ENCODE assay signal across 1 cellular context in genomic region chr14:67819563-67820411, GRCh38.
TF ChIP-seq lines count a peak whose summit lies in the region.

Gene RAD51B (plus strand): TSS chr14:67819779.

TF ChIP-seq in HepG2, 621 proteins besides CTCF, POLR2A, EP300 and RAD21 (continued from another document and continues in another):
- TF ChIP-seq PAXIP1 (CRISPR knock-in tag; conservative IDR thresholded peaks at IDR 0.05) (no peak), ZBTB10 (CRISPR knock-in tag; IDR thresholded peaks at IDR 0.05; ENCODE audit: borderline replicate concordance) (no peak), ZNF138 (CRISPR knock-in tag; IDR thresholded peaks at IDR 0.05; ENCODE audit: low read depth) (no peak), ZBTB33 (CRISPR knock-in tag; IDR thresholded peaks at IDR 0.05) (no peak), TBX3 (IDR thresholded peaks at IDR 0.05; ENCODE audit: borderline replicate concordance) (no peak), NFRKB (IDR thresholded peaks at IDR 0.05) (no peak), DPF2 (CRISPR knock-in tag; IDR thresholded peaks at IDR 0.05; ENCODE audit: borderline replicate concordance, low read depth) (no peak), TAF1 (CRISPR knock-in tag; IDR thresholded peaks at IDR 0.05) (peak; percentile 35; the same call in 1 of the 2 replicates), BRD4 (CRISPR knock-in tag; IDR thresholded peaks at IDR 0.05) (no peak), HNRNPH1 (optimal IDR thresholded peaks at IDR 0.05; ENCODE audit: low read depth, low read length) (no peak), TRIM24 (CRISPR knock-in tag; IDR thresholded peaks at IDR 0.05) (no peak), ZNF674 (CRISPR knock-in tag; IDR thresholded peaks at IDR 0.05; ENCODE audit: low read depth) (no peak), THAP9 (CRISPR knock-in tag; IDR thresholded peaks at IDR 0.05; ENCODE audit: borderline replicate concordance) (no peak), ZNF781 (CRISPR knock-in tag; IDR thresholded peaks at IDR 0.05; ENCODE audit: borderline replicate concordance, not compliant biosample characterization) (peak; percentile 33), YEATS4 (CRISPR knock-in tag; IDR thresholded peaks at IDR 0.05; ENCODE audit: borderline replicate concordance) (no peak), U2AF1 (optimal IDR thresholded peaks at IDR 0.05; ENCODE audit: low read depth, low read length) (no peak), NR2F6 (IDR thresholded peaks at IDR 0.05) (no peak), NR2F6 (CRISPR knock-in tag; IDR thresholded peaks at IDR 0.05) (no peak), ZBTB39 (CRISPR knock-in tag; IDR thresholded peaks at IDR 0.05) (no peak), HMGXB3 (CRISPR knock-in tag; IDR thresholded peaks at IDR 0.05; ENCODE audit: borderline replicate concordance) (peak; percentile 100), NFYB (CRISPR knock-in tag; IDR thresholded peaks at IDR 0.05) (peak; percentile 98), AGO1 (IDR thresholded peaks at IDR 0.05; ENCODE audit: low read depth, low read length, poor library complexity, severe bottlenecking) (no peak), SATB2 (CRISPR knock-in tag; IDR thresholded peaks at IDR 0.05) (no peak), PAF1 (CRISPR knock-in tag; IDR thresholded peaks at IDR 0.05) (no peak), SOX6 (IDR thresholded peaks at IDR 0.05) (no peak), SOX6 (CRISPR knock-in tag; IDR thresholded peaks at IDR 0.05) (peak; percentile 16; the same call in 1 of the 2 replicates), PATZ1 (CRISPR knock-in tag; IDR thresholded peaks at IDR 0.05) (no peak; the same call in 1 of the 2 replicates), ZNF17 (CRISPR knock-in tag; IDR thresholded peaks at IDR 0.05) (no peak), HCFC1 (IDR thresholded peaks at IDR 0.05; ENCODE audit: low read depth, low read length) (peak; percentile 95), ZNF225 (CRISPR knock-in tag; IDR thresholded peaks at IDR 0.05) (no peak), ZNF513 (CRISPR knock-in tag; conservative IDR thresholded peaks at IDR 0.05) (no peak), ZFYVE20 (CRISPR knock-in tag; IDR thresholded peaks at IDR 0.05; ENCODE audit: borderline replicate concordance, low read depth) (no peak), SRSF1 (optimal IDR thresholded peaks at IDR 0.05; ENCODE audit: low read depth, low read length) (no peak), HOXA9 (CRISPR knock-in tag; IDR thresholded peaks at IDR 0.05; ENCODE audit: borderline replicate concordance) (no peak), PCBP1 (IDR thresholded peaks at IDR 0.05; ENCODE audit: borderline replicate concordance, low read depth, low read length) (no peak), SMC3 (IDR thresholded peaks at IDR 0.05; ENCODE audit: low read length) (no peak), MXI1 (IDR thresholded peaks at IDR 0.05; ENCODE audit: borderline replicate concordance, low read depth, low read length) (no peak), ZNF557 (CRISPR knock-in tag; IDR thresholded peaks at IDR 0.05) (no peak), ZNF737 (CRISPR knock-in tag; IDR thresholded peaks at IDR 0.05; ENCODE audit: borderline replicate concordance) (no peak), ZKSCAN8 (CRISPR knock-in tag; IDR thresholded peaks at IDR 0.05; ENCODE audit: borderline replicate concordance) (no peak), NKX3-1 (CRISPR knock-in tag; IDR thresholded peaks at IDR 0.05) (no peak), PHF20 (CRISPR knock-in tag; IDR thresholded peaks at IDR 0.05) (peak; percentile 62), ZNF562 (CRISPR knock-in tag; IDR thresholded peaks at IDR 0.05; ENCODE audit: borderline replicate concordance) (no peak)
